ENCODE assay signal across 1 cellular context in genomic region chr4:37981425-37981824, GRCh38.
TF ChIP-seq lines count a peak whose summit lies in the region.

No MANE protein-coding gene starts in this region.

TF ChIP-seq in H1, 55 proteins besides CTCF, POLR2A, EP300 and RAD21 (continued from another document):
- TF ChIP-seq KDM5A (IDR thresholded peaks at IDR 0.05; ENCODE audit: low read length) (no peak), SAP30 (IDR thresholded peaks at IDR 0.05; ENCODE audit: insufficient read depth, insufficient replicate concordance, low read length) (no peak), KDM1A (IDR thresholded peaks at IDR 0.05; ENCODE audit: borderline replicate concordance, low read length) (no peak), RBBP5 (IDR thresholded peaks at IDR 0.05; ENCODE audit: borderline replicate concordance, low read depth, low read length) (no peak), RNF2 (IDR thresholded peaks at IDR 0.05; ENCODE audit: borderline replicate concordance, low read depth, low read length, missing control alignments, poor library complexity, severe bottlenecking) (no peak), HDAC6 (IDR thresholded peaks at IDR 0.05; ENCODE audit: low read depth, low read length) (no peak), RFX5 (IDR thresholded peaks at IDR 0.05; ENCODE audit: borderline replicate concordance, low read depth, low read length) (no peak)
- TF ChIP-seq, protein P1, sequence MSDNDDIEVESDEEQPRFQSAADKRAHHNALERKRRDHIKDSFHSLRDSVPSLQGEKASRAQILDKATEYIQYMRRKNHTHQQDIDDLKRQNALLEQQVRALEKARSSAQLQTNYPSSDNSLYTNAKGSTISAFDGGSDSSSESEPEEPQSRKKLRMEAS (IDR thresholded peaks at IDR 0.05): no peak
